Comparison of ENCODE assay signal across 20 cellular contexts in genomic region chr18:46163941-46164499, GRCh38. TPM values are rescaled to one million over a fixed set of nuclear protein-coding genes. Genes with fewer than 3 reads are reported as not detected.
DNase-seq lines count a peak whose midpoint lies in the region; ATAC-seq, FAIRE-seq and TF ChIP-seq lines count a peak whose summit lies in the region.
"Had no signal": no experiment of that assay in that cellular context is flagged by ENCODE, and none has a peak within 500 bp of the region (broad histone marks: within the 10 kb centered on the region; RNA-seq: fewer than 3 reads in every experiment).

No MANE protein-coding gene starts in this region.

- ATAC-seq in mucosa of descending colon = peak; percentile 15
- no peak for ATAC-seq in GM18858 (IDR thresholded peaks at IDR 0.05; ENCODE audit: unreplicated experiment)
- ATAC-seq: A549, GM23338, HCT116 had no signal

- 69 to 79% methylated on average over 7 of the region's 7 CpGs for WGBS in esophagus, 2 donors

- H3K27me3 ChIP-seq in bronchial epithelial cell (ENCODE audit: control insufficient read depth, insufficient read depth, low read length) (no peaks in the 10 kb centered on the region), esophagus (ENCODE audit: control insufficient read depth in 1 of 2, insufficient read depth in 2 of 2, low read length in 2 of 2) (no peaks in the 10 kb centered on the region)
- H3K27me3 ChIP-seq: BLaER1 had no signal

- H3K36me3 Mint-ChIP-seq in activated CD4-positive, alpha-beta T cell treated with anti-CD3 and anti-CD28 coated beads, Interleukin-2, amount 10 ng/mL, durations not matched to agents 7 days and 5 days (ENCODE audit: low read depth) = peaks cover 16% of the 10 kb centered on the region
- H3K36me3 Mint-ChIP-seq in activated CD4-positive, alpha-beta T cell treated with anti-CD3 and anti-CD28 coated beads, Interleukin-2, amount 10 ng/mL, durations not matched to agents 24 days and 14 days (ENCODE audit: low read depth) = no peaks in the 10 kb centered on the region
- H3K36me3 Mint-ChIP-seq: CD14-positive monocyte had no signal

- FAIRE-seq in bronchial epithelial cell (lab: Jason Lieb, UNC) = peak; percentile 62
- FAIRE-seq: A549, GM12891, HTR-8/SVneo had no signal

- H3K27me3 Mint-ChIP-seq in activated CD4-positive, alpha-beta T cell treated with anti-CD3 and anti-CD28 coated beads, Interleukin-2, amount 10 ng/mL, durations not matched to agents 7 days and 5 days = no peaks in the 10 kb centered on the region
- H3K27me3 Mint-ChIP-seq in activated CD4-positive, alpha-beta T cell treated with anti-CD3 and anti-CD28 coated beads, Interleukin-2, amount 10 ng/mL, durations not matched to agents 24 days and 14 days = no peaks in the 10 kb centered on the region
- H3K27me3 Mint-ChIP-seq: CD4-positive, alpha-beta memory T cell had no signal

- DNase-seq in activated CD4-positive, alpha-beta T cell treated with anti-CD3 and anti-CD28 coated beads, Interleukin-2, amount 10 ng/mL, durations not matched to agents 7 days and 5 days = no peak
- no peak for DNase-seq in activated CD4-positive, alpha-beta T cell treated with anti-CD3 and anti-CD28 coated beads, Interleukin-2, amount 10 ng/mL, durations not matched to agents 24 days and 14 days
- DNase-seq in bronchial epithelial cell (ENCODE audit: low read depth) (no peak), mucosa of descending colon (no peak), NCI-H187 treated with DMSO at 0.1 percent for 48 hours (lab: John Stamatoyannopoulos, UW) (no peak)
- no peak for DNase-seq in central memory CD4-positive, alpha-beta T cell
- DNase-seq: CD4-positive, alpha-beta memory T cell; DMS79 treated with DMSO at 0.1 percent for 48 hours; H7; HFFc6 had no signal

- no peak for TF ChIP-seq CTCF in bronchial epithelial cell (IDR thresholded peaks at IDR 0.05; ENCODE audit: insufficient read depth, low read length, severe bottlenecking)
- TF ChIP-seq CTCF in mucosa of descending colon (IDR thresholded peaks at IDR 0.05) = no peak

- peaks cover 4% of the 10 kb centered on the region for H3K9me3 Mint-ChIP-seq in activated CD4-positive, alpha-beta T cell treated with anti-CD3 and anti-CD28 coated beads, Interleukin-2, amount 10 ng/mL, durations not matched to agents 7 days and 5 days
- peaks cover 3% of the 10 kb centered on the region for H3K9me3 Mint-ChIP-seq in activated CD4-positive, alpha-beta T cell treated with anti-CD3 and anti-CD28 coated beads, Interleukin-2, amount 10 ng/mL, durations not matched to agents 24 days and 14 days
- H3K9me3 Mint-ChIP-seq: CD4-positive, alpha-beta memory T cell; GM23338; HFFc6 had no signal

- H3K9me3 ChIP-seq in esophagus (ENCODE audit: control insufficient read depth in 2 of 2, insufficient read depth in 1 of 2, low read depth in 1 of 2, low read length in 1 of 2) (no peaks in the 10 kb centered on the region), mucosa of descending colon (no peaks in the 10 kb centered on the region)
- H3K9me3 ChIP-seq: A549, BLaER1 had no signal

- intact Hi-C loops in activated CD4-positive, alpha-beta T cell treated with anti-CD3 and anti-CD28 coated beads, Interleukin-2, amount 10 ng/mL, durations not matched to agents 24 days and 14 days (cut with micrococcal nuclease) = no loop called here
- intact Hi-C loops in mucosa of descending colon (cut with DNase I, micrococcal nuclease) = no loop called here

- POLR2A ChIA-PET in activated CD4-positive, alpha-beta T cell treated with anti-CD3 and anti-CD28 coated beads, Interleukin-2, amount 10 ng/mL, durations not matched to agents 7 days and 5 days (lab: Charles Lee) = interaction anchor here (1.1 kb wide), 1 partner anchor 9 kb away, joined by 5 read pairs; a partner anchor contains a TSS

- H3K4me3 ChIP-seq in bronchial epithelial cell (ENCODE audit: low read depth, low read length) (no peak overlapping the region), esophagus (ENCODE audit: low read depth in 1 of 2, low read length in 2 of 2) (no peak overlapping the region), mucosa of descending colon (no peak overlapping the region)
- H3K4me3 ChIP-seq: A549, BLaER1, GM23338 had no signal

- peak overlapping the region; percentile 6 for H3K27ac Mint-ChIP-seq in activated CD4-positive, alpha-beta T cell treated with anti-CD3 and anti-CD28 coated beads, Interleukin-2, amount 10 ng/mL, durations not matched to agents 7 days and 5 days
- no peak overlapping the region for H3K27ac Mint-ChIP-seq in activated CD4-positive, alpha-beta T cell treated with anti-CD3 and anti-CD28 coated beads, Interleukin-2, amount 10 ng/mL, durations not matched to agents 24 days and 14 days
- H3K27ac Mint-ChIP-seq: GM23338, HFFc6 had no signal

- CTCF ChIA-PET in activated CD4-positive, alpha-beta T cell treated with anti-CD3 and anti-CD28 coated beads, Interleukin-2, amount 10 ng/mL, durations not matched to agents 7 days and 5 days (lab: Charles Lee) = interaction anchor here (1.9 to 5.7 kb wide), 3 partner anchors 10 to 16 kb away, joined by 6 to 63 read pairs (median 7); a partner anchor contains a TSS

- H3K4me1 ChIP-seq in esophagus (ENCODE audit: control insufficient read depth in 2 of 2, insufficient read depth in 2 of 2, low read length in 1 of 2) (peaks cover 0 to 2% of the 10 kb centered on the region in 2 donors), mucosa of descending colon (ENCODE audit: low read depth) (no peaks in the 10 kb centered on the region)

- H3K36me3 ChIP-seq in bronchial epithelial cell (ENCODE audit: control insufficient read depth, insufficient read depth, low read length) = no peaks in the 10 kb centered on the region
- no peaks in the 10 kb centered on the region for H3K36me3 ChIP-seq in esophagus (ENCODE audit: control insufficient read depth in 2 of 2, insufficient read depth in 2 of 2, low read length in 1 of 2)
- H3K36me3 ChIP-seq in mucosa of descending colon (ENCODE audit: low read depth) = no peaks in the 10 kb centered on the region
- H3K36me3 ChIP-seq: BLaER1 had no signal

- no peak overlapping the region for H3K4me3 Mint-ChIP-seq in activated CD4-positive, alpha-beta T cell treated with anti-CD3 and anti-CD28 coated beads, Interleukin-2, amount 10 ng/mL, durations not matched to agents 7 days and 5 days
- no peak overlapping the region for H3K4me3 Mint-ChIP-seq in activated CD4-positive, alpha-beta T cell treated with anti-CD3 and anti-CD28 coated beads, Interleukin-2, amount 10 ng/mL, durations not matched to agents 24 days and 14 days
- H3K4me3 Mint-ChIP-seq: CD14-positive monocyte, GM23338, HFFc6 had no signal

- peaks cover 53% of the 10 kb centered on the region for H3K4me1 Mint-ChIP-seq in activated CD4-positive, alpha-beta T cell treated with anti-CD3 and anti-CD28 coated beads, Interleukin-2, amount 10 ng/mL, durations not matched to agents 7 days and 5 days
- peaks cover 31% of the 10 kb centered on the region for H3K4me1 Mint-ChIP-seq in activated CD4-positive, alpha-beta T cell treated with anti-CD3 and anti-CD28 coated beads, Interleukin-2, amount 10 ng/mL, durations not matched to agents 24 days and 14 days

- peak overlapping the region; percentile 65 to 76 for H3K27ac ChIP-seq in esophagus (ENCODE audit: low read depth in 2 of 2, low read length in 1 of 2)
- H3K27ac ChIP-seq: 22Rv1, A549, BLaER1 had no signal

RNA-seq across cellular contexts. Expression of gene HAUS1, which starts 59.8 kb away (rescaled TPM):
- 10 to 100 TPM; 57.9 to 58.5 TPM for total RNA-seq in activated CD4-positive, alpha-beta T cell treated with anti-CD3 and anti-CD28 coated beads, Interleukin-2, amount 10 ng/mL, durations not matched to agents 7 days and 5 days
- total RNA-seq in activated CD4-positive, alpha-beta T cell treated with anti-CD3 and anti-CD28 coated beads, Interleukin-2, amount 10 ng/mL, durations not matched to agents 24 days and 14 days = 49.5 and 49.6 TPM in 2 replicates
- total RNA-seq in bronchial epithelial cell (12.7 and 18.7 TPM in 2 replicates), mucosa of descending colon (10 to 100 TPM in 2 of 3 donors, 1 to 10 TPM in 1; 8.2 to 26.2 (median 18.4) TPM)
- polyA plus RNA-seq in esophagus = 10 to 100 TPM; 16.5 to 18.8 TPM
